14 cellular contexts compared by ENCODE assay signal in genomic region chr3:20739814-20740213, GRCh38.
DNase-seq lines count a peak whose midpoint lies in the region; ATAC-seq and TF ChIP-seq lines count a peak whose summit lies in the region.
"Had no signal": no experiment of that assay in that cellular context is flagged by ENCODE, and none has a peak within 500 bp of the region (broad histone marks: within the 10 kb centered on the region; RNA-seq: fewer than 3 reads in every experiment).

No MANE protein-coding gene starts in this region.

- peak in 10 of 12 donors; percentile 21 to 43 (median 31) for TF ChIP-seq CTCF in heart left ventricle (IDR thresholded peaks at IDR 0.05)
- no peak for TF ChIP-seq CTCF in CD8-positive, alpha-beta T cell (IDR thresholded peaks at IDR 0.05)

- intact Hi-C loops in Right ventricle myocardium superior (cut with DNase I) (loop anchor here (2.0 to 10.0 kb wide), 2 partner anchors 229 to 395 kb away; no protein-coding TSS in a partner anchor), right cardiac atrium (cut with DNase I) (loop anchor here in 2 of 4 donors (5.0 to 10.0 kb wide), 2 partner anchors 225 to 228 kb away; no protein-coding TSS in a partner anchor), heart left ventricle (cut with DNase I) (loop anchor here in 9 of 10 donors (1.0 to 10.0 kb wide), 6 partner anchors 227 to 398 kb away; no protein-coding TSS in a partner anchor)
- intact Hi-C loops in CD8-positive, alpha-beta T cell (cut with DNase I, micrococcal nuclease) = no loop called here

- no peaks in the 10 kb centered on the region for H3K9me3 Mint-ChIP-seq in CD8-positive, alpha-beta T cell
- no peaks in the 10 kb centered on the region for H3K9me3 Mint-ChIP-seq in stimulated activated effector memory CD8-positive, alpha-beta T cell treated with anti-CD3 and anti-CD28 coated beads, Interleukin-12 subunit alpha, Interleukin-12 subunit beta, amount 100 ng/mL, for 72 hours

- H3K4me3 Mint-ChIP-seq in CD8-positive, alpha-beta T cell = no peak overlapping the region
- no peak overlapping the region for H3K4me3 Mint-ChIP-seq in stimulated activated effector memory CD8-positive, alpha-beta T cell treated with anti-CD3 and anti-CD28 coated beads, Interleukin-12 subunit alpha, Interleukin-12 subunit beta, amount 100 ng/mL, for 72 hours
- H3K4me3 Mint-ChIP-seq: activated T-cell treated with anti-CD3 and anti-CD28 coated beads, Interleukin-2, amount 50 U/mL, for 72 hours had no signal

- in situ Hi-C loops in SK-MEL-5 (cut with HindIII; ENCODE audit: low pct_unique_long_range_greater_than_20kb, low sequenced_read_pairs) = no loop called here

- CTCF ChIA-PET in CD8-positive, alpha-beta T cell (lab: Charles Lee) = no interaction called here

- H3K27me3 Mint-ChIP-seq in CD8-positive, alpha-beta T cell (ENCODE audit: low read depth) = no peaks in the 10 kb centered on the region

- H3K4me1 Mint-ChIP-seq in CD8-positive, alpha-beta T cell (ENCODE audit: low read depth) = no peaks in the 10 kb centered on the region
- no peaks in the 10 kb centered on the region for H3K4me1 Mint-ChIP-seq in stimulated activated effector memory CD8-positive, alpha-beta T cell treated with anti-CD3 and anti-CD28 coated beads, Interleukin-12 subunit alpha, Interleukin-12 subunit beta, amount 100 ng/mL, for 72 hours

- DNase-seq in Right ventricle myocardium superior (no peak), right cardiac atrium (no peak), SK-MEL-5 (ENCODE audit: low read depth, low spot score) (peak; percentile 34), heart left ventricle (no peak), HCEC 1CT (no peak)
- no peak for DNase-seq in stimulated activated CD4-positive, alpha-beta T cell treated with anti-CD3 and anti-CD28 coated beads, Interleukin-2, amount 100 ng/mL, for 48 hours
- DNase-seq in CD8-positive, alpha-beta T cell = no peak
- no peak for DNase-seq in stimulated activated effector memory CD8-positive, alpha-beta T cell treated with anti-CD3 and anti-CD28 coated beads, Interleukin-12 subunit alpha, Interleukin-12 subunit beta, amount 100 ng/mL, for 72 hours (ENCODE audit: low spot score in 2 of 2)
- DNase-seq: activated CD4-positive, alpha-beta T cell treated with anti-CD3 and anti-CD28 coated beads, Interleukin-2, amount 50 U/mL, for 48 hours; activated T-cell treated with anti-CD3 and anti-CD28 coated beads, Interleukin-2, amount 50 U/mL, for 72 hours; amniotic stem cell; Calu3; hippocampal formation had no signal

- ATAC-seq in Right ventricle myocardium superior (ENCODE audit: poor library complexity) (peak; percentile 80), right cardiac atrium (no peak), heart left ventricle (no peak)
- no peak for ATAC-seq in CD8-positive, alpha-beta T cell
- ATAC-seq in stimulated activated effector memory CD8-positive, alpha-beta T cell treated with anti-CD3 and anti-CD28 coated beads, Interleukin-12 subunit alpha, Interleukin-12 subunit beta, amount 100 ng/mL, for 72 hours = no peak
- ATAC-seq: activated T-cell treated with anti-CD3 and anti-CD28 coated beads, Interleukin-2, amount 50 U/mL, for 72 hours had no signal

- H3K9me3 ChIP-seq in right cardiac atrium (ENCODE audit: control insufficient read depth, low read length) = no peaks in the 10 kb centered on the region
- H3K9me3 ChIP-seq in heart left ventricle = no peaks in the 10 kb centered on the region
- H3K9me3 ChIP-seq in CD8-positive, alpha-beta T cell (ENCODE audit: low read length) = no peaks in the 10 kb centered on the region

- no peak for TF ChIP-seq POLR2A in heart left ventricle (IDR thresholded peaks at IDR 0.05)

- no peak overlapping the region for H3K27ac Mint-ChIP-seq in CD8-positive, alpha-beta T cell
- no peak overlapping the region for H3K27ac Mint-ChIP-seq in stimulated activated effector memory CD8-positive, alpha-beta T cell treated with anti-CD3 and anti-CD28 coated beads, Interleukin-12 subunit alpha, Interleukin-12 subunit beta, amount 100 ng/mL, for 72 hours
- H3K27ac Mint-ChIP-seq: activated T-cell treated with anti-CD3 and anti-CD28 coated beads, Interleukin-2, amount 50 U/mL, for 72 hours had no signal

- H3K27me3 ChIP-seq in right cardiac atrium (ENCODE audit: control insufficient read depth, insufficient read depth) (no peaks in the 10 kb centered on the region), heart left ventricle (no peaks in the 10 kb centered on the region)
- H3K27me3 ChIP-seq in CD8-positive, alpha-beta T cell (ENCODE audit: insufficient read depth, low read length) = no peaks in the 10 kb centered on the region

- no peaks in the 10 kb centered on the region for H3K36me3 ChIP-seq in heart left ventricle
- no peaks in the 10 kb centered on the region for H3K36me3 ChIP-seq in CD8-positive, alpha-beta T cell (ENCODE audit: insufficient read depth, low read length)

- H3K36me3 Mint-ChIP-seq in CD8-positive, alpha-beta T cell = no peaks in the 10 kb centered on the region
- H3K36me3 Mint-ChIP-seq in stimulated activated effector memory CD8-positive, alpha-beta T cell treated with anti-CD3 and anti-CD28 coated beads, Interleukin-12 subunit alpha, Interleukin-12 subunit beta, amount 100 ng/mL, for 72 hours = no peaks in the 10 kb centered on the region

- H3K27ac ChIP-seq in right cardiac atrium (ENCODE audit: low read length) (no peak overlapping the region), heart left ventricle (no peak overlapping the region)
- H3K27ac ChIP-seq in CD8-positive, alpha-beta T cell (ENCODE audit: low read depth, low read length) = no peak overlapping the region
- H3K27ac ChIP-seq: epithelial cell of prostate had no signal

- no peak overlapping the region for H3K4me3 ChIP-seq in right cardiac atrium (ENCODE audit: low read length)
- H3K4me3 ChIP-seq in heart left ventricle = no peak overlapping the region
- no peak overlapping the region for H3K4me3 ChIP-seq in CD8-positive, alpha-beta T cell (ENCODE audit: low read depth, low read length)

- H3K4me1 ChIP-seq in right cardiac atrium (ENCODE audit: control insufficient read depth, insufficient read depth, low read length) = no peaks in the 10 kb centered on the region
- H3K4me1 ChIP-seq in heart left ventricle = peaks cover 0 to 4% (median 0%) of the 10 kb centered on the region in 12 donors
- no peaks in the 10 kb centered on the region for H3K4me1 ChIP-seq in CD8-positive, alpha-beta T cell (ENCODE audit: insufficient read depth, low read length)

- POLR2A ChIA-PET in CD8-positive, alpha-beta T cell (lab: Charles Lee) = no interaction called here

Comparison
In these comparisons a context has a peak if more than half of its experiments do, and no peak if none do; other contexts are left out.
1. intact Hi-C loops: an anchor here in Right ventricle myocardium superior (2.0 to 10.0 kb wide) and heart left ventricle (1.0 to 10.0 kb wide); none called in CD8-positive, alpha-beta T cell.